18 cellular contexts compared by ENCODE assay signal in the genomic region with DNA sequence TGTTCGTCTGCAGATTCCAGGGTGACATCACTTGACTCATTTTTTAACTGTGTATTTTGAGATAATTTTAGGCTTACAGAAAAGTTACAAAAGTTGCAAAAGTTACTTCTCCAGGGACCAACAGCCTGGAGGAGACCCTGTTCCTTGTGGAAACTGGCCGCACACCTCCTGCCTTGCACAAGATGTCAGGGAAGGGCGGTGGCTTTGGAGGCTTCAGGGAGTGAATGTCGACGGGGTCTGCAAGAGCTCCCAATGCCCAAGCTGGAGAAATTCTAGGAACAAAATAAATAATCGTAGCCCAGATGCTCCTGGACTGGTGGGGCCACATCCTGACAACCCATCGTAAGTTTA.
DNase-seq lines count a peak whose midpoint lies in the region; ATAC-seq and TF ChIP-seq lines count a peak whose summit lies in the region.
"Had no signal": no experiment of that assay in that cellular context is flagged by ENCODE, and none has a peak within 500 bp of the region (broad histone marks: within the 10 kb centered on the region; RNA-seq: fewer than 3 reads in every experiment).

No MANE protein-coding gene starts in this region.

- H3K4me1 ChIP-seq in ACC112 (ENCODE audit: control insufficient read depth, insufficient read depth, low read length, unreplicated experiment) (peaks cover 11% of the 10 kb centered on the region), body of pancreas (no peaks in the 10 kb centered on the region), heart left ventricle (peaks cover 0 to 37% (median 16%) of the 10 kb centered on the region in 12 donors)
- H3K4me1 ChIP-seq: colonic mucosa, parathyroid adenoma had no signal

- peaks cover 5% of the 10 kb centered on the region for H3K4me1 Mint-ChIP-seq in stimulated activated memory B cell treated with anti-CD40 and anti-IgM and Interleukin-4, amounts not matched to agents 10 μg/mL and 1 μg/mL and 100 μg/mL, for 72 hours

- TF ChIP-seq CTCF in body of pancreas (IDR thresholded peaks at IDR 0.05) (no peak), heart left ventricle (IDR thresholded peaks at IDR 0.05) (no peak)

- no peaks in the 10 kb centered on the region for H3K36me3 Mint-ChIP-seq in stimulated activated memory B cell treated with anti-CD40 and anti-IgM and Interleukin-4, amounts not matched to agents 10 μg/mL and 1 μg/mL and 100 μg/mL, for 72 hours

- H3K27me3 ChIP-seq in ACC112 (ENCODE audit: insufficient read depth, low read length) (no peaks in the 10 kb centered on the region), body of pancreas (no peaks in the 10 kb centered on the region), heart left ventricle (no peaks in the 10 kb centered on the region)
- H3K27me3 ChIP-seq: colonic mucosa, tibial nerve had no signal

- H3K27ac ChIP-seq in ACC112 (ENCODE audit: low read depth, low read length) (0 out of 2 replicates have a peak overlapping the region, but pooled peaks have one; percentile 11), body of pancreas (peak overlapping the region in 1 of 4 donors; percentile 49), heart left ventricle (peak overlapping the region in 5 of 12 donors; percentile 36 to 70 (median 57))
- H3K27ac ChIP-seq: parathyroid adenoma had no signal

- intact Hi-C loops in body of pancreas (cut with DNase I) (no loop called here), heart left ventricle (cut with DNase I) (no loop called here), sciatic nerve (cut with DNase I) (loop anchor here (2.0 kb wide), 1 partner anchor 65 kb away; no protein-coding TSS in a partner anchor)

- no peaks in the 10 kb centered on the region for H3K9me3 Mint-ChIP-seq in stimulated activated memory B cell treated with anti-CD40 and anti-IgM and Interleukin-4, amounts not matched to agents 10 μg/mL and 1 μg/mL and 100 μg/mL, for 72 hours

- H3K27me3 Mint-ChIP-seq in stimulated activated memory B cell treated with anti-CD40 and anti-IgM and Interleukin-4, amounts not matched to agents 10 μg/mL and 1 μg/mL and 100 μg/mL, for 72 hours: peaks cover 10% of the 10 kb centered on the region

- H3K4me3 Mint-ChIP-seq in stimulated activated memory B cell treated with anti-CD40 and anti-IgM and Interleukin-4, amounts not matched to agents 10 μg/mL and 1 μg/mL and 100 μg/mL, for 72 hours: no peak overlapping the region

- peak overlapping the region; percentile 57 for H3K4me3 ChIP-seq in ACC112 (ENCODE audit: low read depth, low read length)
- H3K4me3 ChIP-seq in body of pancreas: no peak overlapping the region
- peak overlapping the region in 4 of 12 donors; percentile 15 to 28 (median 20) for H3K4me3 ChIP-seq in heart left ventricle
- H3K4me3 ChIP-seq: colonic mucosa had no signal

- peak overlapping the region; percentile 28 for H2AFZ ChIP-seq in ACC112 (ENCODE audit: low read length, unreplicated experiment)
- H2AFZ ChIP-seq: parathyroid adenoma had no signal

- TF ChIP-seq POLR2A in body of pancreas (IDR thresholded peaks at IDR 0.05): no peak
- TF ChIP-seq POLR2A in heart left ventricle (IDR thresholded peaks at IDR 0.05): no peak

- peak; percentile 8 for ATAC-seq in body of pancreas
- peak in 3 of 4 donors; percentile 39 to 58 (median 45) for ATAC-seq in heart left ventricle
- ATAC-seq in sciatic nerve: peak; percentile 60
- no peak for ATAC-seq in stimulated activated memory B cell treated with anti-CD40 and anti-IgM and Interleukin-4, amounts not matched to agents 10 μg/mL and 1 μg/mL and 100 μg/mL, for 72 hours
- no peak for ATAC-seq in GM21381 (IDR thresholded peaks at IDR 0.05; ENCODE audit: unreplicated experiment)
- ATAC-seq in GM19395 (IDR thresholded peaks at IDR 0.05; ENCODE audit: unreplicated experiment): no peak

- H3K36me3 ChIP-seq in ACC112 (ENCODE audit: insufficient read depth, low read length) (no peaks in the 10 kb centered on the region), body of pancreas (replicated peaks in 1 of 2; ENCODE audit: insufficient read depth in 1 of 2, low read depth in 2 of 2) (no peaks in the 10 kb centered on the region), heart left ventricle (no peaks in the 10 kb centered on the region)
- H3K36me3 ChIP-seq: colonic mucosa, tibial nerve had no signal

- WGBS in body of pancreas, 2 donors: 65 to 74% methylated on average over 7 of the region's 7 CpGs
- 47 to 63% (median 58%) methylated on average over 7 of the region's 7 CpGs for WGBS in heart left ventricle, 4 donors

- H3K79me2 ChIP-seq in ACC112 (ENCODE audit: control insufficient read depth, insufficient read depth, low read length, unreplicated experiment): no peaks in the 10 kb centered on the region
- H3K79me2 ChIP-seq: parathyroid adenoma had no signal

- H3K27ac Mint-ChIP-seq in stimulated activated memory B cell treated with anti-CD40 and anti-IgM and Interleukin-4, amounts not matched to agents 10 μg/mL and 1 μg/mL and 100 μg/mL, for 72 hours: no peak overlapping the region

- no peak for DNase-seq in body of pancreas
- DNase-seq in heart left ventricle: peak in 1 of 5 donors; percentile 77
- no peak for DNase-seq in sciatic nerve (ENCODE audit: low spot score)
- no peak for DNase-seq in activated effector memory CD4-positive, alpha-beta T cell treated with Interleukin-2 at 50 U/mL for 16 hours
- DNase-seq: activated CD4-positive, alpha-beta T cell treated with anti-CD3 and anti-CD28 coated beads for 4 hours; activated CD8-positive, alpha-beta memory T cell treated with anti-CD3 and anti-CD28 coated beads, Interleukin-2, amount 50 U/mL, for 48 hours; activated gamma-delta T cell; colonic mucosa; MM.1S; NCI-H2029 treated with DMSO at 0.1 percent for 48 hours; NK-92 treated with Interleukin-12 subunit alpha and Interleukin-12 subunit beta, amount 100 ng/mL, for 24 hours; stimulated activated CD8-positive, alpha-beta memory T cell treated with anti-CD3 and anti-CD28 coated beads, Interleukin-4, amount 100 ng/mL, for 48 hours had no signal

- H3K9me3 ChIP-seq in body of pancreas: no peaks in the 10 kb centered on the region
- H3K9me3 ChIP-seq in heart left ventricle: no peaks in the 10 kb centered on the region
- H3K9me3 ChIP-seq: colonic mucosa, tibial nerve had no signal

Comparison
In these comparisons a context has a peak if more than half of its experiments do, and no peak if none do; other contexts are left out.
1. ATAC-seq: peak in body of pancreas (single experiment), heart left ventricle (3 of 4) and sciatic nerve (single experiment); none in stimulated activated memory B cell treated with anti-CD40 and anti-IgM and Interleukin-4, amounts not matched to agents 10 μg/mL and 1 μg/mL and 100 μg/mL, for 72 hours (single experiment), GM21381 (single experiment) and GM19395 (single experiment).